In the genomic region with DNA sequence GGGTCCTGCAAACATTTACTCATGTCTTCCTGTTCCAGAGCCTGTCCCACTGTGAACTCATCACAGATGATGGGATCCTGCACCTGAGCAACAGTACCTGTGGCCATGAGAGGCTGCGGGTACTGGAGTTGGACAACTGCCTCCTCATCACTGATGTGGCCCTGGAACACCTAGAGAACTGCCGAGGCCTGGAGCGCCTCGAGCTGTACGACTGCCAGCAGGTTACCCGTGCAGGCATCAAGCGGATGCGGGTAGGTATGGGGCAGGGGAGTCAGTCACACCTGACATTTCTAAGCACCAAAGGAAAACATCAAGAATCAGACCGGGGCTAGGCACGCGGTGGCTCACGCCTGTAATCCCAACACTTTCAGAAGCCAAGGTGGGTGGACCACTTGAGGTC, we compare ENCODE assay signal across 14 cellular contexts. TPM values are rescaled to one million over a fixed set of nuclear protein-coding genes. Genes with fewer than 3 reads are reported as not detected.
DNase-seq lines count a peak whose midpoint lies in the region; ATAC-seq and TF ChIP-seq lines count a peak whose summit lies in the region.
"Had no signal": no experiment of that assay in that cellular context is flagged by ENCODE, and none has a peak within 500 bp of the region (broad histone marks: within the 10 kb centered on the region; RNA-seq: fewer than 3 reads in every experiment).

No MANE protein-coding gene starts in this region.

- H3K27me3 Mint-ChIP-seq in stimulated activated naive CD8-positive, alpha-beta T cell treated with anti-CD3 and anti-CD28 coated beads, Interleukin-15, Interleukin-2, amounts not matched to agents 100 ng/mL and 50 ng/mL, for 24 hours: no peaks in the 10 kb centered on the region
- H3K27me3 Mint-ChIP-seq in stimulated activated naive CD8-positive, alpha-beta T cell treated with anti-CD3 and anti-CD28 coated beads, Interleukin-15, amount 100 ng/mL, for 72 hours: no peaks in the 10 kb centered on the region
- H3K27me3 Mint-ChIP-seq in HFFc6 (ENCODE audit: insufficient read depth): no peaks in the 10 kb centered on the region; the same call in 1 of the 2 replicates
- H3K27me3 Mint-ChIP-seq: CD4-positive, CD25-positive, alpha-beta regulatory T cell had no signal

- no peaks in the 10 kb centered on the region for H3K27me3 ChIP-seq in trophoblast cell (ENCODE audit: insufficient read depth, low read length)
- H3K27me3 ChIP-seq: BE2C had no signal

- ATAC-seq in stimulated activated naive CD8-positive, alpha-beta T cell treated with anti-CD3 and anti-CD28 coated beads, Interleukin-15, amount 100 ng/mL, for 72 hours: no peak
- ATAC-seq in left lobe of liver (peak; percentile 16), left ventricle myocardium superior (no peak), HG02759 (IDR thresholded peaks at IDR 0.05; ENCODE audit: unreplicated experiment) (no peak)

- no peak overlapping the region for H4K8ac ChIP-seq in trophoblast cell (ENCODE audit: low read depth, low read length)

- H3K27ac ChIP-seq in trophoblast cell (ENCODE audit: low read depth, low read length): no peak overlapping the region
- H3K27ac ChIP-seq: KMS-11 had no signal

- no peak overlapping the region for H3K9ac ChIP-seq in trophoblast cell (ENCODE audit: low read length)
- H3K9ac ChIP-seq: KMS-11 had no signal

- H2AFZ ChIP-seq in trophoblast cell (ENCODE audit: insufficient read depth, low read length, poor library complexity): no peak overlapping the region

- H3K79me1 ChIP-seq in trophoblast cell (ENCODE audit: low read length): no peaks in the 10 kb centered on the region

- peaks cover 24% of the 10 kb centered on the region for H3K36me3 Mint-ChIP-seq in stimulated activated naive CD8-positive, alpha-beta T cell treated with anti-CD3 and anti-CD28 coated beads, Interleukin-15, Interleukin-2, amounts not matched to agents 100 ng/mL and 50 ng/mL, for 24 hours (ENCODE audit: low read depth)
- H3K36me3 Mint-ChIP-seq in HFFc6 (ENCODE audit: low read depth): peaks cover 33% of the 10 kb centered on the region

- H3K4me1 Mint-ChIP-seq in stimulated activated naive CD8-positive, alpha-beta T cell treated with anti-CD3 and anti-CD28 coated beads, Interleukin-15, Interleukin-2, amounts not matched to agents 100 ng/mL and 50 ng/mL, for 24 hours (ENCODE audit: low read depth): peaks cover 20% of the 10 kb centered on the region
- peaks cover 22% of the 10 kb centered on the region for H3K4me1 Mint-ChIP-seq in stimulated activated naive CD8-positive, alpha-beta T cell treated with anti-CD3 and anti-CD28 coated beads, Interleukin-15, amount 100 ng/mL, for 72 hours
- H3K4me1 Mint-ChIP-seq in HFFc6 (ENCODE audit: low read depth): peaks cover 27% of the 10 kb centered on the region

- H3K4me1 ChIP-seq in trophoblast cell (ENCODE audit: control insufficient read depth in 1 of 2, insufficient read depth in 2 of 2, low read length in 2 of 2): no peaks in the 10 kb centered on the region
- H3K4me1 ChIP-seq: BE2C, Caco-2 had no signal

- H3K18ac ChIP-seq in trophoblast cell (ENCODE audit: low read length): no peak overlapping the region

- no peak overlapping the region for H3K23ac ChIP-seq in trophoblast cell (ENCODE audit: low read length)

- no peak overlapping the region for H3K4ac ChIP-seq in trophoblast cell (ENCODE audit: low read depth, low read length)

- H2BK12ac ChIP-seq in trophoblast cell (ENCODE audit: low read length): no peak overlapping the region

- H3K4me3 ChIP-seq in trophoblast cell (ENCODE audit: low read depth, low read length): no peak overlapping the region

- no peak overlapping the region for H4K91ac ChIP-seq in trophoblast cell (ENCODE audit: low read depth, low read length)

- H2BK5ac ChIP-seq in trophoblast cell (ENCODE audit: low read depth, low read length, poor library complexity): no peak overlapping the region

- TF ChIP-seq CTCF in HFFc6 (IDR thresholded peaks at IDR 0.05): no peak

- peaks cover 22 to 23% of the 10 kb centered on the region in 2 experiments for H3K36me3 ChIP-seq in trophoblast cell (ENCODE audit: control insufficient read depth in 1 of 2, insufficient read depth in 2 of 2, low read length in 2 of 2)
- H3K36me3 ChIP-seq: BE2C had no signal

- no peak overlapping the region for H2AK5ac ChIP-seq in trophoblast cell (ENCODE audit: low read length)

- no peak for DNase-seq in stimulated activated naive CD8-positive, alpha-beta T cell treated with anti-CD3 and anti-CD28 coated beads, Interleukin-15, amount 100 ng/mL, for 72 hours
- DNase-seq in HFFc6 (no peak), left lobe of liver (ENCODE audit: low spot score) (no peak), trophoblast cell (peak; percentile 54 to 66), left ventricle myocardium superior (no peak)
- no peak for DNase-seq in activated CD4-positive, CD25-positive, alpha-beta regulatory T cell treated with anti-CD3 and anti-CD28 coated beads, Interleukin-2, amount 50 U/mL, for 72 hours
- DNase-seq: ACHN, BE2C, C1 segment of cervical spinal cord, Caco-2 had no signal

- peak overlapping the region; percentile 45 for H3K27ac Mint-ChIP-seq in stimulated activated naive CD8-positive, alpha-beta T cell treated with anti-CD3 and anti-CD28 coated beads, Interleukin-15, Interleukin-2, amounts not matched to agents 100 ng/mL and 50 ng/mL, for 24 hours
- peak overlapping the region in 1 of 2 donors; percentile 80 for H3K27ac Mint-ChIP-seq in stimulated activated naive CD8-positive, alpha-beta T cell treated with anti-CD3 and anti-CD28 coated beads, Interleukin-15, amount 100 ng/mL, for 72 hours
- H3K27ac Mint-ChIP-seq in HFFc6: peak overlapping the region; percentile 49; the same call in 1 of the 2 replicates

- no peak overlapping the region for H4K12ac ChIP-seq in trophoblast cell (ENCODE audit: low read depth, low read length)

- H3K9me3 Mint-ChIP-seq in stimulated activated naive CD8-positive, alpha-beta T cell treated with anti-CD3 and anti-CD28 coated beads, Interleukin-15, Interleukin-2, amounts not matched to agents 100 ng/mL and 50 ng/mL, for 24 hours: no peaks in the 10 kb centered on the region
- no peaks in the 10 kb centered on the region for H3K9me3 Mint-ChIP-seq in stimulated activated naive CD8-positive, alpha-beta T cell treated with anti-CD3 and anti-CD28 coated beads, Interleukin-15, amount 100 ng/mL, for 72 hours
- no peaks in the 10 kb centered on the region for H3K9me3 Mint-ChIP-seq in HFFc6
- H3K9me3 Mint-ChIP-seq: CD4-positive, CD25-positive, alpha-beta regulatory T cell had no signal

- H3K9me3 ChIP-seq in trophoblast cell (ENCODE audit: insufficient read depth, low read depth, low read length): peaks cover 2% of the 10 kb centered on the region
- H3K9me3 ChIP-seq: BE2C, Caco-2 had no signal

- H3K79me2 ChIP-seq in trophoblast cell (ENCODE audit: control insufficient read depth, insufficient read depth, low read length, poor library complexity): no peaks in the 10 kb centered on the region

- intact Hi-C loops in left ventricle myocardium superior (cut with micrococcal nuclease): no loop called here

- no peak overlapping the region for H3K14ac ChIP-seq in trophoblast cell (ENCODE audit: low read length)

- H2BK120ac ChIP-seq in trophoblast cell (ENCODE audit: insufficient read depth, low read length, poor library complexity): no peak overlapping the region

- no peak overlapping the region for H3K4me2 ChIP-seq in trophoblast cell (ENCODE audit: low read length)
- H3K4me2 ChIP-seq: KMS-11 had no signal

- WGBS in trophoblast cell (ENCODE audit: extremely low coverage, insufficient coverage, insufficient read length): no CpG with 5 or more reads among the region's 12 CpGs

- H3K4me3 Mint-ChIP-seq in stimulated activated naive CD8-positive, alpha-beta T cell treated with anti-CD3 and anti-CD28 coated beads, Interleukin-15, Interleukin-2, amounts not matched to agents 100 ng/mL and 50 ng/mL, for 24 hours: no peak overlapping the region
- H3K4me3 Mint-ChIP-seq in stimulated activated naive CD8-positive, alpha-beta T cell treated with anti-CD3 and anti-CD28 coated beads, Interleukin-15, amount 100 ng/mL, for 72 hours: no peak overlapping the region
- no peak overlapping the region for H3K4me3 Mint-ChIP-seq in HFFc6
- H3K4me3 Mint-ChIP-seq: CD4-positive, CD25-positive, alpha-beta regulatory T cell had no signal

RNA-seq across cellular contexts. Expression of gene UBP1, which starts 56.3 kb away (rescaled TPM):
- 10 to 100 TPM; 62.0 to 69.0 (median 64.0) TPM for total RNA-seq in HFFc6 (2021; fragmentation: NEBNext Ultra II Directional; extraction: Animal tissue kit (Norgen Biotek cat#: 25700))
- total RNA-seq in left lobe of liver (24.3 TPM), left ventricle myocardium superior (39.3 TPM)
- 58.8 and 62.1 TPM in 2 replicates for polyA plus RNA-seq in trophoblast cell (2013)

Comparison
In these comparisons a context has a peak if more than half of its experiments do, and no peak if none do; other contexts are left out.
1. DNase-seq: peak in trophoblast cell (2 of 2); none in stimulated activated naive CD8-positive, alpha-beta T cell treated with anti-CD3 and anti-CD28 coated beads, Interleukin-15, amount 100 ng/mL, for 72 hours (0 of 2), HFFc6 (single experiment), left lobe of liver (single experiment), left ventricle myocardium superior (single experiment) and activated CD4-positive, CD25-positive, alpha-beta regulatory T cell treated with anti-CD3 and anti-CD28 coated beads, Interleukin-2, amount 50 U/mL, for 72 hours (single experiment).